17 cellular contexts compared by ENCODE assay signal in the genomic region with DNA sequence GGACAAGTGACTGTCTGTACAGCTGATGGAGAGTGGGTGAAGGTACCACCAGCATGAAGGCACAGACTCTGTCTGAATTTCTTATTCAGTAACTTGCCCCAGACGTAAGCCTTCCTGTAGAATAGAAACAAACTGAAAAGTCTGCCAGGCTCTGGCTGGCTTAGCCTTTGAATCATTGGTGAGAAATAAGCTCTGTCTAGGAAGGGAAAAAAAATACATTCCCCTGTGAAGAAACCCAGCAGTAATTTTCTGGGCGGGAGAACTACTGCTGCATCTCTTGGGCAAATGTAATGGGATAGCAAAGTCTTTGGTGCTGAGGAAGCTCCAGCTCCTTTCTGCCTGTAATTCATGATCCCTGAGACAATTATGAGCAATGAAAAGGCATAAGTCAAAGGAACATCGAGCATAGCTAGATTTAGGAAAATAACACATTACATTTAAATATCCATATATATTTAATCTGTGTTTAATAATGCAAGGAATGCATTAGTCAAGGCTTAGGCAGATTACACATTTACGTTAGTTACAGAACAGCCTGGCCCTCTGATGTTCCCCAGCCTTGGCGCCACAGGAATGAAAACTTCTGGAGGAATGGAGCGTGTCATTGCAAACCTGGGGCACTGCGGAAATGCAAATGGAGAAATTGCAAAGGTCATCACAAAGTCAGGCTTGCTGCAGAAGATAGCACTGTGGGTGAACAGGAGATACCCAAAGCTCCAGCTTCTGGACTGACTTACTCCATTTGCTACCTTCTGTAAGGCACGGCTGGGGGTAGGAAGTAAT.
A peak's percentile ranks its signal among the peaks of the same experiment; 100 is the strongest.
DNase-seq lines count a peak whose midpoint lies in the region; ATAC-seq, FAIRE-seq and TF ChIP-seq lines count a peak whose summit lies in the region.
"Had no signal": no experiment of that assay in that cellular context is flagged by ENCODE, and none has a peak within 500 bp of the region (broad histone marks: within the 10 kb centered on the region; RNA-seq: fewer than 3 reads in every experiment).

No MANE protein-coding gene starts in this region.

- H4K91ac ChIP-seq in IMR-90 (ENCODE audit: insufficient read depth, low read depth, low read length): peak overlapping the region; percentile 79

- peak overlapping the region; percentile 42 for H3K4ac ChIP-seq in IMR-90 (ENCODE audit: low read depth, low read length)

- H2AK9ac ChIP-seq in IMR-90 (replicated peaks; ENCODE audit: low read depth, low read length, poor library complexity): no peak overlapping the region

- peak overlapping the region; percentile 48 for H2BK120ac ChIP-seq in IMR-90 (ENCODE audit: low read depth, low read length)

- 0 out of 2 replicates have a peak overlapping the region, but pooled peaks have one; percentile 1 for H3K56ac ChIP-seq in IMR-90 (ENCODE audit: extremely low read depth, insufficient read depth, low read length)

- dilution Hi-C loops in IMR-90 (cut with HindIII; ENCODE audit: low sequenced_read_pairs, unreplicated experiment): no loop called here

- peaks cover 10% of the 10 kb centered on the region for H3K9me1 ChIP-seq in IMR-90 (ENCODE audit: insufficient read depth, low read length)

- H3K36me3 ChIP-seq in IMR-90 (ENCODE audit: control insufficient read depth, insufficient read depth, low read length) (no peaks in the 10 kb centered on the region), breast epithelium (no peaks in the 10 kb centered on the region), kidney (ENCODE audit: control insufficient read depth in 1 of 2, insufficient read depth in 2 of 2, low read length in 2 of 2) (no peaks in the 10 kb centered on the region), SJCRH30 (no peaks in the 10 kb centered on the region)
- H3K36me3 ChIP-seq: neutrophil, stomach had no signal

- H3K4me3 ChIP-seq in IMR-90 (ENCODE audit: insufficient read depth, low read depth, low read length) (no peak overlapping the region), breast epithelium (no peak overlapping the region), kidney (ENCODE audit: low read length in 2 of 2) (no peak overlapping the region), SJCRH30 (no peak overlapping the region)
- H3K4me3 ChIP-seq: stomach had no signal

- H3K79me1 ChIP-seq in IMR-90 (ENCODE audit: low read depth in 1 of 2, low read length in 2 of 2): no peaks in the 10 kb centered on the region

- no peak for FAIRE-seq in kidney (lab: Jason Lieb, UNC)
- FAIRE-seq: TTC549 had no signal

- TF ChIP-seq CTCF in IMR-90 (conservative IDR thresholded peaks at IDR 0.05; ENCODE audit: low read depth, low read length) (no peak), breast epithelium (IDR thresholded peaks at IDR 0.05) (no peak), kidney (IDR thresholded peaks at IDR 0.05; ENCODE audit: borderline replicate concordance, extremely low read depth, insufficient read depth) (no peak)

- intact Hi-C loops in IMR-90 (cut with micrococcal nuclease): no loop called here
- intact Hi-C loops in breast epithelium (cut with DNase I; ENCODE audit: low total_unique reads): no loop called here
- intact Hi-C loops in kidney (cut with DNase I): no loop called here

- 0 out of 2 replicates have a peak overlapping the region, but pooled peaks have one; percentile 7 for H3K27ac ChIP-seq in IMR-90 (ENCODE audit: insufficient read depth, low read length)
- peak overlapping the region; percentile 78 to 83 for H3K27ac ChIP-seq in breast epithelium
- no peak overlapping the region for H3K27ac ChIP-seq in kidney (ENCODE audit: low read depth in 2 of 2, low read length in 2 of 2)
- H3K27ac ChIP-seq in SJCRH30: no peak overlapping the region
- H3K27ac ChIP-seq: neutrophil, stomach had no signal

- H2BK5ac ChIP-seq in IMR-90 (ENCODE audit: low read depth, low read length, poor library complexity, severe bottlenecking): peak overlapping the region; percentile 62

- POLR2A ChIA-PET in IMR-90 (lab: Charles Lee; ENCODE audit: unreplicated experiment): no interaction called here

- BruUV-seq in IMR-90 (replicated peaks; lab: Mats Ljungman, UMichigan): no TSS peak

- H3K9ac ChIP-seq in IMR-90 (ENCODE audit: low read depth, low read length) (no peak overlapping the region), kidney (ENCODE audit: low read length in 2 of 2) (no peak overlapping the region)

- 61% methylated on average over 4 of the region's 8 CpGs; no CpG with 5 or more reads in 1 of the 2 experiments for WGBS in IMR-90 (ENCODE audit: extremely low coverage in 2 of 2, insufficient read length in 1 of 2), 2 experiments

- peak overlapping the region; percentile 30; the same call in 1 of the 2 replicates for H3K4me2 ChIP-seq in IMR-90 (ENCODE audit: low read depth, low read length)

- TF ChIP-seq POLR2A in IMR-90 (IDR thresholded peaks at IDR 0.05; ENCODE audit: low read depth, low read length) (no peak), breast epithelium (IDR thresholded peaks at IDR 0.05) (no peak)

- peak overlapping the region; percentile 55 for H2AFZ ChIP-seq in IMR-90 (replicated peaks; ENCODE audit: low read length, poor library complexity)

- H2BK20ac ChIP-seq in IMR-90 (ENCODE audit: low read depth, low read length): peak overlapping the region; percentile 48

- TF ChIP-seq RAD21 in IMR-90 (IDR thresholded peaks at IDR 0.05; ENCODE audit: low read length): no peak

- peak overlapping the region in 1 of 2 experiments; percentile 18; a peak in 2 of 4 replicates for H4K8ac ChIP-seq in IMR-90 (ENCODE audit: low read depth in 2 of 2, low read length in 2 of 2)

- H3K18ac ChIP-seq in IMR-90 (ENCODE audit: low read depth, low read length): peak overlapping the region; percentile 42; the same call in 1 of the 2 replicates

- 0 out of 2 replicates have a peak overlapping the region, but pooled peaks have one; percentile 32 for H3K14ac ChIP-seq in IMR-90 (replicated peaks; ENCODE audit: low read depth, low read length)

- DNase-seq in IMR-90 (peak; percentile 73), breast epithelium (ENCODE audit: low spot score in 2 of 2) (no peak), hepatic stellate cell (ENCODE audit: low spot score) (peak; percentile 17), stromal cell of bone marrow (ENCODE audit: low read depth) (peak; percentile 46), epidermal melanocyte (ENCODE audit: insufficient read length, low spot score) (no peak), kidney (no peak), SJCRH30 (no peak)
- DNase-seq: activated CD4-positive, alpha-beta T cell treated with anti-CD3 and anti-CD28 coated beads, Interleukin-2, amount 50 U/mL, for 48 hours; CD4-positive, alpha-beta T cell; foreskin melanocyte; H9; NCI-H1417 treated with DMSO at 0.1 percent for 48 hours; SIG-M5; stomach had no signal

- H2AK5ac ChIP-seq in IMR-90 (ENCODE audit: low read depth, low read length): no peak overlapping the region

- CTCF ChIA-PET in IMR-90 (lab: Yijun Ruan, JAX): interaction anchor here (0.8 to 1.2 kb wide), 4 partner anchors 8 to 118 kb away, joined by 4 to 6 read pairs (median 4); no protein-coding TSS in a partner anchor

- H3K4me1 ChIP-seq in IMR-90 (ENCODE audit: control insufficient read depth, insufficient read depth, low read length) (peaks cover 10% of the 10 kb centered on the region), breast epithelium (peaks cover 4 to 5% of the 10 kb centered on the region in 2 donors), kidney (ENCODE audit: control insufficient read depth in 1 of 2, insufficient read depth in 1 of 2, low read depth in 1 of 2, low read length in 2 of 2) (no peaks in the 10 kb centered on the region), SJCRH30 (peaks cover 43% of the 10 kb centered on the region)
- H3K4me1 ChIP-seq: stomach had no signal

- ATAC-seq in IMR-90 (ENCODE audit: low read depth) (peak; percentile 67), GM21515 (IDR thresholded peaks at IDR 0.05; ENCODE audit: unreplicated experiment) (no peak)

- no peak overlapping the region; the same call in 2 of the 3 replicates for H2BK15ac ChIP-seq in IMR-90 (ENCODE audit: low read depth, low read length)

- no peaks in the 10 kb centered on the region for H3K9me3 ChIP-seq in IMR-90 (ENCODE audit: control insufficient read depth, insufficient read depth, low read length)
- H3K9me3 ChIP-seq in breast epithelium: no peaks in the 10 kb centered on the region
- H3K9me3 ChIP-seq in kidney (ENCODE audit: control insufficient read depth in 1 of 2, low read length in 2 of 2): no peaks in the 10 kb centered on the region
- peaks cover 8% of the 10 kb centered on the region; the same call in 1 of the 2 replicates for H3K9me3 ChIP-seq in SJCRH30 (replicated peaks)
- H3K9me3 ChIP-seq: neutrophil had no signal

- no peaks in the 10 kb centered on the region for H3K27me3 ChIP-seq in IMR-90 (ENCODE audit: control insufficient read depth, insufficient read depth, low read length)
- H3K27me3 ChIP-seq in breast epithelium: no peaks in the 10 kb centered on the region
- H3K27me3 ChIP-seq in SJCRH30: no peaks in the 10 kb centered on the region
- H3K27me3 ChIP-seq: stomach had no signal

- in situ Hi-C loops in IMR-90 (cut with MboI; ENCODE audit: low sequenced_read_pairs): no loop called here

- H3K23ac ChIP-seq in IMR-90 (ENCODE audit: low read depth, low read length): no peak overlapping the region

- H4K5ac ChIP-seq in IMR-90 (ENCODE audit: low read depth, low read length): no peak overlapping the region

- no peaks in the 10 kb centered on the region for H4K20me1 ChIP-seq in IMR-90 (ENCODE audit: insufficient read depth, low read length)

TF ChIP-seq in IMR-90, 13 proteins besides CTCF, POLR2A, EP300 and RAD21 (continues in another document):
- TF ChIP-seq MAZ (IDR thresholded peaks at IDR 0.05; ENCODE audit: borderline replicate concordance, low read depth, low read length) (no peak), NFE2L2 (IDR thresholded peaks at IDR 0.05; ENCODE audit: low read depth, low read length) (no peak), MAFK (IDR thresholded peaks at IDR 0.05; ENCODE audit: low read depth, low read length) (peak; percentile 88), USF2 (IDR thresholded peaks at IDR 0.05; ENCODE audit: low read depth, low read length) (no peak), RCOR1 (IDR thresholded peaks at IDR 0.05; ENCODE audit: insufficient replicate concordance, low read length) (no peak), SMC3 (IDR thresholded peaks at IDR 0.05; ENCODE audit: low read depth, low read length) (no peak), MXI1 (IDR thresholded peaks at IDR 0.05; ENCODE audit: borderline replicate concordance, low read depth, low read length) (no peak), CHD1 (IDR thresholded peaks at IDR 0.05; ENCODE audit: low read depth, low read length) (no peak)

Comparison
In these comparisons a context has a peak if more than half of its experiments do, and no peak if none do; other contexts are left out.
1. DNase-seq: peak in IMR-90 (single experiment), hepatic stellate cell (single experiment) and stromal cell of bone marrow (single experiment); none in breast epithelium (0 of 2), epidermal melanocyte (single experiment), kidney (single experiment) and SJCRH30 (0 of 2).
2. H3K27ac ChIP-seq: peak in IMR-90 (single experiment) and breast epithelium (2 of 2); none in kidney (0 of 2) and SJCRH30 (single experiment).